Comparison of ENCODE assay signal across 24 cellular contexts in genomic region chr17:39100530-39100929, GRCh38. TPM values are rescaled to one million over a fixed set of nuclear protein-coding genes. Genes with fewer than 3 reads are reported as not detected.
"Had no signal": no experiment of that assay in that cellular context is flagged by ENCODE, and none has a peak within 500 bp of the region (broad histone marks: within the 10 kb centered on the region; RNA-seq: fewer than 3 reads in every experiment).

No MANE protein-coding gene starts in this region.

- H3K27me3 Mint-ChIP-seq: T-helper 17 cell had no signal

- H3K27me3 ChIP-seq: body of pancreas, thyroid gland, upper lobe of right lung had no signal

- ATAC-seq: activated CD8-positive, alpha-beta memory T cell treated with anti-CD3 and anti-CD28 coated beads, Interleukin-2, amount 10 ng/mL, durations not matched to agents 7 days and 5 days; body of pancreas; esophagus mucosa; T-helper 17 cell; upper lobe of right lung had no signal

- H3K4me3 Mint-ChIP-seq: activated B cell treated with CpG ODN at 0.5 μM for 24 hours; activated CD8-positive, alpha-beta memory T cell treated with anti-CD3 and anti-CD28 coated beads, Interleukin-2, amount 10 ng/mL, durations not matched to agents 7 days and 5 days; activated T-helper 1 cell treated with anti-CD3 and anti-CD28 coated beads, Interleukin-12 subunit alpha, Interleukin-12 subunit beta, Interleukin-2, Interleukin-4 antibody, amounts not matched to agents 30 ng/mL and 10 ng/mL and 1 ng/mL, durations not matched to agents 14 hours and 24 hours and 36 hours; T-helper 17 cell had no signal

- H3K36me3 Mint-ChIP-seq: naive B cell had no signal

- H3K4me3 ChIP-seq: body of pancreas, gastrocnemius medialis, lung, prostate gland, thyroid gland, upper lobe of right lung had no signal

- H3K27ac ChIP-seq: body of pancreas, thyroid gland, upper lobe of right lung had no signal

- DNase-seq: activated B cell treated with CpG ODN at 0.5 μM for 24 hours; activated CD4-positive, alpha-beta T cell treated with anti-CD3 and anti-CD28 coated beads for 4 hours; activated CD4-positive, alpha-beta T cell treated with anti-CD3 and anti-CD28 coated beads, Interleukin-2, amount 50 U/mL, for 48 hours; activated CD8-positive, alpha-beta memory T cell treated with anti-CD3 and anti-CD28 coated beads, Interleukin-2, amount 10 ng/mL, durations not matched to agents 7 days and 5 days; activated gamma-delta T cell; activated naive CD4-positive, alpha-beta T cell treated with anti-CD3 and anti-CD28 coated beads, Interleukin-2, amount 50 U/mL, for 16 hours; activated T-cell treated with anti-CD3 and anti-CD28 coated beads for 4 hours; anterior cingulate cortex; caudate nucleus; dermis blood vessel endothelial cell; effector memory CD4-positive, alpha-beta T cell; naive B cell; stimulated activated CD4-positive, alpha-beta T cell treated with anti-CD3 and anti-CD28 coated beads, Interleukin-4, amount 100 ng/mL, for 24 hours; stimulated activated naive CD4-positive, alpha-beta T cell treated with Interleukin-2 at 50 U/mL for 16 hours; T-helper 17 cell; thyroid gland; upper lobe of right lung had no signal

- H3K36me3 ChIP-seq: gastrocnemius medialis, prostate gland, thyroid gland, upper lobe of right lung had no signal

- H3K9me3 ChIP-seq: body of pancreas, gastrocnemius medialis, prostate gland, thyroid gland, upper lobe of right lung had no signal

- H3K4me1 ChIP-seq: prostate gland had no signal

- H3K27ac Mint-ChIP-seq: activated B cell treated with CpG ODN at 0.5 μM for 24 hours; activated CD8-positive, alpha-beta memory T cell treated with anti-CD3 and anti-CD28 coated beads, Interleukin-2, amount 10 ng/mL, durations not matched to agents 7 days and 5 days; activated T-helper 1 cell treated with anti-CD3 and anti-CD28 coated beads, Interleukin-12 subunit alpha, Interleukin-12 subunit beta, Interleukin-2, Interleukin-4 antibody, amounts not matched to agents 30 ng/mL and 10 ng/mL and 1 ng/mL, durations not matched to agents 14 hours and 24 hours and 36 hours; T-helper 17 cell had no signal

- H3K9me3 Mint-ChIP-seq: activated B cell treated with CpG ODN at 0.5 μM for 24 hours; activated T-helper 1 cell treated with anti-CD3 and anti-CD28 coated beads, Interleukin-12 subunit alpha, Interleukin-12 subunit beta, Interleukin-2, Interleukin-4 antibody, amounts not matched to agents 30 ng/mL and 10 ng/mL and 1 ng/mL, durations not matched to agents 14 hours and 24 hours and 36 hours; naive B cell had no signal

RNA-seq across cellular contexts. Expression of gene PLXDC1, which starts 50.9 kb away (rescaled TPM):
- total RNA-seq: activated B cell treated with CpG ODN at 0.5 μM for 24 hours, dermis blood vessel endothelial cell, endothelial cell of umbilical vein had no signal
